In genomic region chr10:14048930-14049613, GRCh38 we compare ENCODE assay signal across 30 cellular contexts.
DNase-seq lines count a peak whose midpoint lies in the region; ATAC-seq and TF ChIP-seq lines count a peak whose summit lies in the region.
"Had no signal": no experiment of that assay in that cellular context is flagged by ENCODE, and none has a peak within 500 bp of the region (broad histone marks: within the 10 kb centered on the region; RNA-seq: fewer than 3 reads in every experiment).

No MANE protein-coding gene starts in this region.

- TF ChIP-seq CTCF in HEK293 (tag by site-specific recombination; IDR thresholded peaks at IDR 0.05) = no peak
- no peak for TF ChIP-seq CTCF in right lobe of liver (IDR thresholded peaks at IDR 0.05)

- TF ChIP-seq POLR2A in right lobe of liver (IDR thresholded peaks at IDR 0.05) = no peak

- intact Hi-C loops in right lobe of liver (cut with DNase I) = no loop called here

- WGBS in right lobe of liver (ENCODE audit: insufficient coverage, low coverage, low lambda C conversion rate, missing lambda C conversion rate) = 29% methylated on average over 6 of the region's 6 CpGs

- peak; percentile 92 to 96 (median 94) for ATAC-seq in right lobe of liver
- ATAC-seq in HG03460 (IDR thresholded peaks at IDR 0.05; ENCODE audit: unreplicated experiment) = no peak
- ATAC-seq: activated naive CD4-positive, alpha-beta T cell treated with anti-CD3 and anti-CD28 coated beads, Interleukin-2, amount 50 U/mL, for 72 hours; effector memory CD8-positive, alpha-beta T cell; heart right ventricle; naive thymus-derived CD8-positive, alpha-beta T cell; stimulated activated memory B cell treated with anti-CD40 and anti-IgM and Interleukin-4, amounts not matched to agents 10 μg/mL and 1 μg/mL and 100 μg/mL, for 72 hours; T-cell had no signal

- no peaks in the 10 kb centered on the region for H3K36me3 ChIP-seq in HEK293 (ENCODE audit: control insufficient read depth in 2 of 2, insufficient read depth in 1 of 2, low read length in 2 of 2)
- no peaks in the 10 kb centered on the region for H3K36me3 ChIP-seq in right lobe of liver
- H3K36me3 ChIP-seq: heart right ventricle, lower lobe of right lung, WERI-Rb-1 had no signal

- H3K4me1 ChIP-seq in HEK293 (ENCODE audit: control insufficient read depth, insufficient read depth, low read length) = no peaks in the 10 kb centered on the region
- peaks cover 0 to 5% (median 2%) of the 10 kb centered on the region in 4 donors for H3K4me1 ChIP-seq in right lobe of liver
- H3K4me1 ChIP-seq: lower lobe of right lung had no signal

- DNase-seq in Caki2 (ENCODE audit: low read depth) (peak; percentile 57), dermis blood vessel endothelial cell (peak; percentile 44), right lobe of liver (no peak), DMS 273 (lab: John Stamatoyannopoulos, UW; ENCODE audit: unreplicated experiment) (no peak)
- no peak for DNase-seq in stimulated activated CD8-positive, alpha-beta memory T cell treated with anti-CD3 and anti-CD28 coated beads, Interleukin-4, amount 100 ng/mL, for 48 hours
- DNase-seq in activated CD4-positive, alpha-beta T cell treated with anti-CD3 and anti-CD28 coated beads, Interleukin-2, amount 50 U/mL, for 4 hours = no peak
- DNase-seq: activated CD4-positive, alpha-beta T cell treated with anti-CD3 and anti-CD28 coated beads for 48 hours; activated CD8-positive, alpha-beta memory T cell treated with anti-CD3 and anti-CD28 coated beads for 24 hours; activated T-cell treated with anti-CD3 and anti-CD28 coated beads for 4 hours; amygdala; C1 segment of cervical spinal cord; DND-41; effector memory CD8-positive, alpha-beta T cell; foreskin fibroblast; heart right ventricle; kidney; lower lobe of right lung; MM.1S; naive thymus-derived CD8-positive, alpha-beta T cell; NCI-H2081 treated with DMSO at 0.1 percent for 48 hours; occipital lobe; substantia nigra; T-cell; WERI-Rb-1 had no signal

- CTCF ChIA-PET in HEK293 (lab: Yijun Ruan, JAX) = no interaction called here

- H3K9me3 ChIP-seq in HEK293 (ENCODE audit: control insufficient read depth, insufficient read depth, low read depth, low read length) = no peaks in the 10 kb centered on the region
- no peaks in the 10 kb centered on the region for H3K9me3 ChIP-seq in right lobe of liver
- H3K9me3 ChIP-seq: lower lobe of right lung had no signal

- H3K27ac ChIP-seq in HEK293 (ENCODE audit: extremely low read depth, low read depth, low read length) (no peak overlapping the region), right lobe of liver (peak overlapping the region; percentile 44 to 64 (median 49))
- H3K27ac ChIP-seq: coronary artery, heart right ventricle, KMS-11, lower lobe of right lung, WERI-Rb-1 had no signal

- in situ Hi-C loops in Caki2 (cut with HindIII; ENCODE audit: low pct_unique_long_range_greater_than_20kb, low sequenced_read_pairs) = no loop called here

- POLR2A ChIA-PET in HEK293 (lab: Yijun Ruan, JAX) = no interaction called here

- no peak overlapping the region for H3K4me3 ChIP-seq in HEK293 (ENCODE audit: low read depth, low read length)
- H3K4me3 ChIP-seq in right lobe of liver = no peak overlapping the region
- H3K4me3 ChIP-seq: coronary artery, heart right ventricle, lower lobe of right lung had no signal

- H3K27me3 ChIP-seq in right lobe of liver = no peaks in the 10 kb centered on the region
- H3K27me3 ChIP-seq: heart right ventricle had no signal

TF ChIP-seq in HEK293, 187 proteins besides CTCF, POLR2A, EP300 and RAD21:
- TF ChIP-seq KLF1 (tag by site-specific recombination; IDR thresholded peaks at IDR 0.05) = no peak
- no peak for TF ChIP-seq BCL6B (tag by site-specific recombination; IDR thresholded peaks at IDR 0.05)
- 0 out of 2 replicates have a peak, but pooled peaks have one; percentile 17 for TF ChIP-seq MZF1 (tag by site-specific recombination; IDR thresholded peaks at IDR 0.05; ENCODE audit: borderline replicate concordance)
- TF ChIP-seq GLIS1 (tag by site-specific recombination; IDR thresholded peaks at IDR 0.05) = peak; percentile 71
- TF ChIP-seq SP3 (tag by site-specific recombination; IDR thresholded peaks at IDR 0.05) = no peak

Comparison
In these comparisons a context has a peak if more than half of its experiments do, and no peak if none do; other contexts are left out.
1. DNase-seq: peak in Caki2 (single experiment) and dermis blood vessel endothelial cell (single experiment); none in right lobe of liver (0 of 3), DMS 273 (single experiment), stimulated activated CD8-positive, alpha-beta memory T cell treated with anti-CD3 and anti-CD28 coated beads, Interleukin-4, amount 100 ng/mL, for 48 hours (single experiment) and activated CD4-positive, alpha-beta T cell treated with anti-CD3 and anti-CD28 coated beads, Interleukin-2, amount 50 U/mL, for 4 hours (0 of 2).